In genomic region chr1:6273380-6273891, GRCh38 we compare ENCODE assay signal across 11 cellular contexts. TPM values are rescaled to one million over a fixed set of nuclear protein-coding genes. Genes with fewer than 3 reads are reported as not detected.
DNase-seq lines count a peak whose midpoint lies in the region; ATAC-seq lines count a peak whose summit lies in the region.
"Had no signal": no experiment of that assay in that cellular context is flagged by ENCODE, and none has a peak within 500 bp of the region (broad histone marks: within the 10 kb centered on the region; RNA-seq: fewer than 3 reads in every experiment).

No MANE protein-coding gene starts in this region.

- H4K8ac ChIP-seq in mesendoderm (ENCODE audit: low read depth, low read length), result no peak overlapping the region

- peaks cover 2% of the 10 kb centered on the region for H3K36me3 ChIP-seq in mesendoderm (ENCODE audit: control insufficient read depth, insufficient read depth, low read length)
- H3K36me3 ChIP-seq in aorta (ENCODE audit: control insufficient read depth in 1 of 2, insufficient read depth in 2 of 2, low read length in 1 of 2), result no peaks in the 10 kb centered on the region
- H3K36me3 ChIP-seq: left lung had no signal

- peak; percentile 72 for DNase-seq in AG08395 (ENCODE audit: low spot score)
- DNase-seq in M059J (ENCODE audit: low read depth), result peak; percentile 87
- DNase-seq in mesendoderm, result peak; percentile 88
- DNase-seq in DMS53 treated with DMSO at 0.1 percent for 48 hours (lab: John Stamatoyannopoulos, UW; ENCODE audit: unreplicated experiment), result no peak
- no peak for DNase-seq in SW 1271 (lab: John Stamatoyannopoulos, UW)
- no peak for DNase-seq in ureter (ENCODE audit: low spot score)
- DNase-seq in aorta, result no peak
- DNase-seq: left lung, NCI-H2107 had no signal

- intact Hi-C loops in aorta (cut with DNase I), result no loop called here

- ATAC-seq in aorta (ENCODE audit: low FRiP score), result no peak
- ATAC-seq: left lung had no signal

- no peak overlapping the region for H3K4ac ChIP-seq in mesendoderm (ENCODE audit: low read depth, low read length)

- no peak overlapping the region for H3K56ac ChIP-seq in mesendoderm (ENCODE audit: low read length)

- H3K18ac ChIP-seq in mesendoderm (ENCODE audit: low read length), result no peak overlapping the region

- H3K23ac ChIP-seq in mesendoderm (ENCODE audit: low read length), result no peak overlapping the region

- H3K4me1 ChIP-seq in mesendoderm (ENCODE audit: control insufficient read depth, low read depth, low read length) (peaks cover 2% of the 10 kb centered on the region), aorta (ENCODE audit: control insufficient read depth in 1 of 2, insufficient read depth in 2 of 2, low read length in 2 of 2) (no peaks in the 10 kb centered on the region)

- no peaks in the 10 kb centered on the region for H3K27me3 ChIP-seq in mesendoderm (ENCODE audit: insufficient read depth, low read length, poor library complexity)
- H3K27me3 ChIP-seq in aorta (ENCODE audit: control insufficient read depth in 1 of 2, insufficient read depth in 2 of 2, low read length in 1 of 2), result no peaks in the 10 kb centered on the region
- H3K27me3 ChIP-seq: left lung had no signal

- H2BK120ac ChIP-seq in mesendoderm (ENCODE audit: low read depth, low read length), result no peak overlapping the region

- H4K5ac ChIP-seq in mesendoderm (ENCODE audit: low read length), result no peak overlapping the region

- no peaks in the 10 kb centered on the region for H3K79me1 ChIP-seq in mesendoderm (ENCODE audit: low read length)

- no peak overlapping the region for H3K4me3 ChIP-seq in mesendoderm (ENCODE audit: low read length)
- no peak overlapping the region for H3K4me3 ChIP-seq in aorta (ENCODE audit: low read length in 2 of 2)
- H3K4me3 ChIP-seq: left lung had no signal

- H2BK5ac ChIP-seq in mesendoderm (ENCODE audit: low read length), result no peak overlapping the region

- H3K27ac ChIP-seq in cingulate gyrus (ENCODE audit: low read depth, low read length) (peak overlapping the region; percentile 0), mesendoderm (ENCODE audit: low read depth, low read length) (no peak overlapping the region), aorta (ENCODE audit: low read depth in 1 of 2, low read length in 2 of 2) (no peak overlapping the region)
- H3K27ac ChIP-seq: left lung had no signal

- no peaks in the 10 kb centered on the region for H3K9me3 ChIP-seq in aorta (ENCODE audit: control insufficient read depth, low read length)
- H3K9me3 ChIP-seq: left lung had no signal

- no peak overlapping the region for H3K9ac ChIP-seq in mesendoderm (ENCODE audit: low read length)

- no CpG with 5 or more reads among the region's 19 CpGs for whole genome bisulfite sequencing in mesendoderm (ENCODE audit: extremely low coverage, insufficient coverage, low lambda C conversion rate)
- WGBS in aorta, 2 donors, result 91 to 94% methylated on average over 19 of the region's 19 CpGs

- H2AK5ac ChIP-seq in mesendoderm (ENCODE audit: low read length), result no peak overlapping the region

- no peak overlapping the region for H2BK15ac ChIP-seq in mesendoderm (replicated peaks; ENCODE audit: low read depth)

- no peaks in the 10 kb centered on the region for H3K79me2 ChIP-seq in mesendoderm (ENCODE audit: control insufficient read depth, insufficient read depth, low read length)

- no peak overlapping the region for H3K4me2 ChIP-seq in mesendoderm (ENCODE audit: low read length)

RNA-seq across cellular contexts. Expression of gene GPR153, which starts 12.5 kb away (rescaled TPM):
- 3.5 and 9.1 TPM in 2 replicates for total RNA-seq in M059J (2014; rRNA removed; shearing (Covaris generic))
- 0.87 TPM for polyA plus RNA-seq in mesendoderm (2013, experiment 1 of 2)
- 0.88 TPM for polyA plus RNA-seq in mesendoderm (2013, experiment 2 of 2)
- total RNA-seq in ureter, result 7.2 TPM
- 10 to 100 TPM in 1 of 2 donors, 1 to 10 TPM in 1; 4.5 to 17.0 TPM for total RNA-seq in aorta
- polyA plus RNA-seq in aorta, result 1 to 10 TPM; 3.7 to 4.4 TPM

RNA-seq across cellular contexts. Expression of gene HES3, which starts 29.5 kb away (rescaled TPM):
- not detected in 2 replicates for total RNA-seq in M059J (2014; rRNA removed; shearing (Covaris generic))
- polyA plus RNA-seq in mesendoderm (2013, experiment 1 of 2), result 0.27 TPM
- polyA plus RNA-seq in mesendoderm (2013, experiment 2 of 2), result 0.20 TPM
- total RNA-seq in ureter, result not detected
- not detected for total RNA-seq in aorta
- polyA plus RNA-seq in aorta, result not detected
- total RNA-seq: left lung had no signal
- polyA plus RNA-seq: adipose tissue had no signal

RNA-seq across cellular contexts. Expression of gene ICMT, which starts 37.7 kb away (rescaled TPM):
- total RNA-seq in M059J (2014; rRNA removed; shearing (Covaris generic)), result 99.6 and 153 TPM in 2 replicates
- polyA plus RNA-seq in mesendoderm (2013, experiment 1 of 2), result 54.8 TPM
- 54.8 TPM for polyA plus RNA-seq in mesendoderm (2013, experiment 2 of 2)
- total RNA-seq in ureter, result 52.1 TPM
- total RNA-seq in aorta, result 10 to 100 TPM; 49.7 to 55.8 TPM
- 10 to 100 TPM; 21.2 to 30.8 TPM for polyA plus RNA-seq in aorta

Comparison
In these comparisons a context has a peak if more than half of its experiments do, and no peak if none do; other contexts are left out.
1. DNase-seq: peak in AG08395 (single experiment), M059J (single experiment) and mesendoderm (single experiment); none in DMS53 treated with DMSO at 0.1 percent for 48 hours (single experiment), SW 1271 (0 of 2), ureter (single experiment) and aorta (0 of 2).